15 cellular contexts compared by ENCODE assay signal in genomic region chr14:91152499-91152898, GRCh38.
"Had no signal": no experiment of that assay in that cellular context is flagged by ENCODE, and none has a peak within 500 bp of the region (broad histone marks: within the 10 kb centered on the region; RNA-seq: fewer than 3 reads in every experiment).

No MANE protein-coding gene starts in this region.

- H3K27me3 Mint-ChIP-seq: naive thymus-derived CD4-positive, alpha-beta T cell had no signal

- H3K9me3 Mint-ChIP-seq: endodermal cell; naive thymus-derived CD4-positive, alpha-beta T cell had no signal

- H3K4me3 Mint-ChIP-seq: endodermal cell; naive thymus-derived CD4-positive, alpha-beta T cell had no signal

- H3K27me3 ChIP-seq: cardiac muscle cell, right atrium auricular region had no signal

- H3K36me3 ChIP-seq: cardiac muscle cell had no signal

- H3K4me3 ChIP-seq: cardiac muscle cell, right atrium auricular region, skin epidermis had no signal

- DNase-seq: activated CD4-positive, CD25-positive, alpha-beta regulatory T cell; activated naive CD4-positive, alpha-beta T cell treated with Interleukin-2 at 50 U/mL for 16 hours; endodermal cell; islet precursor cell; mammary epithelial cell; naive thymus-derived CD4-positive, alpha-beta T cell; nucleus accumbens; stimulated activated CD4-positive, alpha-beta T cell treated with anti-CD3 and anti-CD28 coated beads, Interleukin-15, amount 100 ng/mL, for 24 hours; stimulated activated CD4-positive, alpha-beta T cell treated with anti-CD3 and anti-CD28 coated beads, Interleukin-4, amount 100 ng/mL, for 1 hour; stimulated activated naive CD4-positive, alpha-beta T cell; substantia nigra; trophoblast cell had no signal

- H3K27ac Mint-ChIP-seq: endodermal cell had no signal

- ATAC-seq: naive thymus-derived CD4-positive, alpha-beta T cell had no signal

- H3K9me3 ChIP-seq: right atrium auricular region had no signal

- H3K4me1 Mint-ChIP-seq: endodermal cell had no signal

- H3K27ac ChIP-seq: cardiac muscle cell, skin epidermis had no signal
